ENCODE assay signal across 2 cellular contexts in genomic region chr15:37099321-37100108, GRCh38.
TF ChIP-seq lines count a peak whose summit lies in the region.

No MANE protein-coding gene starts in this region.

TF ChIP-seq in K562, 482 proteins besides CTCF, POLR2A, EP300 and RAD21 (continued from another document and continues in another):
- TF ChIP-seq HOMEZ (CRISPR knock-in tag; IDR thresholded peaks at IDR 0.05) (no peak), ZNF740 (CRISPR knock-in tag; IDR thresholded peaks at IDR 0.05) (no peak), ZNF740 (tag; IDR thresholded peaks at IDR 0.05) (no peak), FOSL1 (tag; conservative IDR thresholded peaks at IDR 0.05) (peak; percentile 16; the same call in 1 of the 2 replicates), ZNF717 (CRISPR knock-in tag; IDR thresholded peaks at IDR 0.05) (no peak), SMARCA5 (IDR thresholded peaks at IDR 0.05) (no peak), GTF3C2 (IDR thresholded peaks at IDR 0.05; ENCODE audit: borderline replicate concordance, extremely low read depth, insufficient read length) (no peak), ZNF316 (IDR thresholded peaks at IDR 0.05) (no peak), PATZ1 (CRISPR knock-in tag; IDR thresholded peaks at IDR 0.05; ENCODE audit: borderline replicate concordance) (no peak), CBFA2T2 (conservative IDR thresholded peaks at IDR 0.05) (no peak), CBFA2T3 (IDR thresholded peaks at IDR 0.05) (no peak), EP400 (IDR thresholded peaks at IDR 0.05) (0 out of 2 replicates have a peak, but pooled peaks have one; percentile 5), SIX5 (IDR thresholded peaks at IDR 0.05; ENCODE audit: borderline replicate concordance in 1 of 2, insufficient read depth in 1 of 2, low read depth in 1 of 2, low read length in 2 of 2) (no peak), ZNF449 (CRISPR knock-in tag; IDR thresholded peaks at IDR 0.05) (no peak), CBX1 (IDR thresholded peaks at IDR 0.05; ENCODE audit: low read depth) (no peak), ZNF232 (CRISPR knock-in tag; IDR thresholded peaks at IDR 0.05) (no peak), RBBP5 (IDR thresholded peaks at IDR 0.05; ENCODE audit: borderline replicate concordance, insufficient read depth, low read length, poor library complexity, severe bottlenecking) (peak; percentile 17), NRF1 (conservative IDR thresholded peaks at IDR 0.05 in 1 of 2, IDR thresholded peaks at IDR 0.05 in 1 of 2) (no peak; a peak in 1 of 4 replicates), RBM15 (IDR thresholded peaks at IDR 0.05; ENCODE audit: insufficient read depth, low read length) (no peak), NCOR1 (IDR thresholded peaks at IDR 0.05) (no peak), RBFOX2 (IDR thresholded peaks at IDR 0.05; ENCODE audit: low read depth, low read length) (peak; percentile 44), YY1 (IDR thresholded peaks at IDR 0.05; ENCODE audit: borderline replicate concordance in 1 of 3, control insufficient read depth in 1 of 3, extremely low read depth in 1 of 3, insufficient read depth in 3 of 3, insufficient read length in 1 of 3, insufficient replicate concordance in 2 of 3, low read depth in 1 of 3, low read length in 2 of 3) (peak in 1 of 3 experiments; percentile 43), KDM1A (IDR thresholded peaks at IDR 0.05) (peak in 1 of 2 experiments; percentile 17; a peak in 1 of 4 replicates)

TF ChIP-seq in HepG2, 621 proteins besides CTCF, POLR2A, EP300 and RAD21 (continued from another document):
- no peak for TF ChIP-seq ARID4A (CRISPR knock-in tag; IDR thresholded peaks at IDR 0.05; ENCODE audit: borderline replicate concordance)
- TF ChIP-seq ZNF770 (CRISPR knock-in tag; IDR thresholded peaks at IDR 0.05), result no peak
- no peak for TF ChIP-seq ZNF552 (CRISPR knock-in tag; IDR thresholded peaks at IDR 0.05; ENCODE audit: borderline replicate concordance)
- TF ChIP-seq SNAI1 (CRISPR knock-in tag; IDR thresholded peaks at IDR 0.05; ENCODE audit: borderline replicate concordance), result no peak
- no peak for TF ChIP-seq ZNF20 (CRISPR knock-in tag; IDR thresholded peaks at IDR 0.05)
- TF ChIP-seq ZNF383 (CRISPR knock-in tag; IDR thresholded peaks at IDR 0.05; ENCODE audit: borderline replicate concordance), result no peak
- TF ChIP-seq ZNF83 (CRISPR knock-in tag; IDR thresholded peaks at IDR 0.05; ENCODE audit: borderline replicate concordance), result no peak
- TF ChIP-seq ZNF382 (CRISPR knock-in tag; IDR thresholded peaks at IDR 0.05; ENCODE audit: borderline replicate concordance), result no peak
- peak; percentile 8 for TF ChIP-seq RBM39 (IDR thresholded peaks at IDR 0.05; ENCODE audit: low read depth, low read length, poor library complexity, severe bottlenecking)
- TF ChIP-seq SMYD3 (CRISPR knock-in tag; IDR thresholded peaks at IDR 0.05), result no peak
- no peak for TF ChIP-seq FOSL2 (CRISPR knock-in tag; IDR thresholded peaks at IDR 0.05)
- no peak for TF ChIP-seq ZNF687 (CRISPR knock-in tag; IDR thresholded peaks at IDR 0.05)
- TF ChIP-seq HNRNPK (IDR thresholded peaks at IDR 0.05; ENCODE audit: low read depth, low read length, poor library complexity, severe bottlenecking), result peak; percentile 14
- peak; percentile 84 for TF ChIP-seq ZNF24 (IDR thresholded peaks at IDR 0.05)
- TF ChIP-seq CSRNP2 (CRISPR knock-in tag; conservative IDR thresholded peaks at IDR 0.05; ENCODE audit: low read depth), result no peak
- peak; percentile 6 for TF ChIP-seq TEAD3 (CRISPR knock-in tag; optimal IDR thresholded peaks at IDR 0.05; ENCODE audit: borderline replicate concordance)
- no peak for TF ChIP-seq HNF1B (CRISPR knock-in tag; IDR thresholded peaks at IDR 0.05)
